ENCODE assay signal across 10 cellular contexts in genomic region chr5:102792705-102793104, GRCh38. TPM values are rescaled to one million over a fixed set of nuclear protein-coding genes. Genes with fewer than 3 reads are reported as not detected.
DNase-seq lines count a peak whose midpoint lies in the region; ATAC-seq, FAIRE-seq and TF ChIP-seq lines count a peak whose summit lies in the region.
"Had no signal": no experiment of that assay in that cellular context is flagged by ENCODE, and none has a peak within 500 bp of the region (broad histone marks: within the 10 kb centered on the region; RNA-seq: fewer than 3 reads in every experiment).

No MANE protein-coding gene starts in this region.

- H3K27me3 Mint-ChIP-seq in T-helper 17 cell: no peaks in the 10 kb centered on the region
- H3K27me3 Mint-ChIP-seq in naive thymus-derived CD8-positive, alpha-beta T cell: no peaks in the 10 kb centered on the region

- H3K4me1 Mint-ChIP-seq in T-helper 17 cell: peaks cover 7% of the 10 kb centered on the region
- H3K4me1 Mint-ChIP-seq in naive thymus-derived CD8-positive, alpha-beta T cell: peaks cover 0 to 8% (median 3%) of the 10 kb centered on the region in 4 donors

- H3K9me3 ChIP-seq in T-helper 17 cell (ENCODE audit: control insufficient read depth, low read length, poor library complexity, severe bottlenecking): no peaks in the 10 kb centered on the region
- H3K9me3 ChIP-seq in keratinocyte (ENCODE audit: control insufficient read depth, low read depth, low read length): no peaks in the 10 kb centered on the region
- H3K9me3 ChIP-seq: gastrocnemius medialis had no signal

- no peak for DNase-seq in D721Med (ENCODE audit: insufficient read length, low spot score)
- DNase-seq in T-helper 17 cell: no peak
- DNase-seq in keratinocyte (ENCODE audit: low read depth, low spot score): no peak
- no peak for DNase-seq in stimulated activated CD4-positive, alpha-beta T cell treated with anti-CD3 and anti-CD28 coated beads, Interleukin-4, amount 100 ng/mL, for 24 hours
- DNase-seq in naive thymus-derived CD8-positive, alpha-beta T cell: no peak
- DNase-seq: gastrocnemius medialis had no signal

- H3K27ac Mint-ChIP-seq in T-helper 17 cell: no peak overlapping the region
- H3K27ac Mint-ChIP-seq in naive thymus-derived CD8-positive, alpha-beta T cell: no peak overlapping the region

- H3K4me3 Mint-ChIP-seq in T-helper 17 cell: no peak overlapping the region
- no peak overlapping the region for H3K4me3 Mint-ChIP-seq in naive thymus-derived CD8-positive, alpha-beta T cell

- no peak overlapping the region for H2AFZ ChIP-seq in keratinocyte (ENCODE audit: control insufficient read depth, low read length)

- H3K9me1 ChIP-seq in keratinocyte (ENCODE audit: control insufficient read depth, extremely low read depth, insufficient read depth, low read length): peaks cover 3% of the 10 kb centered on the region

- peaks cover 11% of the 10 kb centered on the region for H3K79me2 ChIP-seq in keratinocyte (ENCODE audit: control insufficient read depth, insufficient read depth, low read length)

- H3K4me3 ChIP-seq in keratinocyte (ENCODE audit: control insufficient read depth in 2 of 3, extremely low read depth in 1 of 3, insufficient read depth in 2 of 3, low read depth in 1 of 3, low read length in 3 of 3): no peak overlapping the region
- H3K4me3 ChIP-seq: gastrocnemius medialis had no signal

- peaks cover 3% of the 10 kb centered on the region for H3K4me1 ChIP-seq in keratinocyte (ENCODE audit: control insufficient read depth, extremely low read depth, insufficient read depth, low read length)

- H3K36me3 ChIP-seq in keratinocyte (ENCODE audit: control insufficient read depth in 2 of 2, extremely low read depth in 1 of 2, insufficient read depth in 2 of 2, low read length in 2 of 2): no peaks in the 10 kb centered on the region
- H3K36me3 ChIP-seq: gastrocnemius medialis had no signal

- TF ChIP-seq CTCF in D721Med (IDR thresholded peaks at IDR 0.05; ENCODE audit: insufficient read depth, missing control alignments): peak; percentile 21
- TF ChIP-seq CTCF in keratinocyte (optimal IDR thresholded peaks at IDR 0.05 in 1 of 3, IDR thresholded peaks at IDR 0.05 in 1 of 3, conservative IDR thresholded peaks at IDR 0.05 in 1 of 3; ENCODE audit: extremely low read depth in 1 of 3, insufficient read depth in 2 of 3, low read length in 3 of 3): peak; percentile 26 to 36 (median 32)

- H3K27ac ChIP-seq in keratinocyte (ENCODE audit: control insufficient read depth, insufficient read depth, low read length): no peak overlapping the region

- peaks cover 3% of the 10 kb centered on the region for H4K20me1 ChIP-seq in keratinocyte (ENCODE audit: control insufficient read depth, extremely low read depth, insufficient read depth, low read length)

- H3K36me3 Mint-ChIP-seq in T-helper 17 cell (ENCODE audit: low read depth): peaks cover 3% of the 10 kb centered on the region
- H3K36me3 Mint-ChIP-seq in naive thymus-derived CD8-positive, alpha-beta T cell: peaks cover 0 to 2% (median 0%) of the 10 kb centered on the region in 3 donors

- dilution Hi-C loops in keratinocyte (cut with MboI; ENCODE audit: extremely low pct_ligation_motif_present, low sequenced_read_pairs): no loop called here

- H3K9ac ChIP-seq in keratinocyte (ENCODE audit: control insufficient read depth, extremely low read depth, insufficient read depth, low read length): no peak overlapping the region

- no peak overlapping the region for H3K4me2 ChIP-seq in keratinocyte (ENCODE audit: control insufficient read depth, extremely low read depth, insufficient read depth, low read depth, low read length)

- peak; percentile 64 for FAIRE-seq in D721Med (lab: Jason Lieb, UNC)
- no peak for FAIRE-seq in keratinocyte (lab: Jason Lieb, UNC)
- FAIRE-seq: RCC 7860 had no signal

- POLR2A ChIA-PET in naive thymus-derived CD8-positive, alpha-beta T cell (lab: Charles Lee): no interaction called here

- H3K9me3 Mint-ChIP-seq in naive thymus-derived CD8-positive, alpha-beta T cell: no peaks in the 10 kb centered on the region

- ATAC-seq in HG02885 (IDR thresholded peaks at IDR 0.05; ENCODE audit: poor library complexity, unreplicated experiment): peak; percentile 60
- ATAC-seq in T-helper 17 cell: peak; percentile 37
- no peak for ATAC-seq in HG02840 (IDR thresholded peaks at IDR 0.05; ENCODE audit: low FRiP score, unreplicated experiment)
- ATAC-seq in naive thymus-derived CD8-positive, alpha-beta T cell: no peak
- ATAC-seq in GM21528 (IDR thresholded peaks at IDR 0.05; ENCODE audit: low FRiP score, unreplicated experiment): no peak
- ATAC-seq: gastrocnemius medialis had no signal

- no peaks in the 10 kb centered on the region for H3K27me3 ChIP-seq in keratinocyte (ENCODE audit: control insufficient read depth, extremely low read depth, insufficient read depth, low read length)
- H3K27me3 ChIP-seq: gastrocnemius medialis had no signal

RNA-seq across cellular contexts. Expression of gene PAM, which starts 37.6 kb away (rescaled TPM):
- total RNA-seq in T-helper 17 cell: 10 to 100 TPM; 23.5 to 34.3 TPM
- polyA plus RNA-seq in keratinocyte: 105 to 192 TPM (median 149 TPM) in 3 replicates
- 96.9 TPM for polyA plus RNA-seq in keratinocyte (2011; ENCODE audit: low read depth)
- 73.8 and 136 TPM in 2 replicates for polyA plus RNA-seq in keratinocyte (2011; cell fraction: cytosol; rRNA removed)
- polyA plus RNA-seq in keratinocyte (2011; cell fraction: nucleus; rRNA removed): 229 and 277 TPM in 2 replicates
- 82.4 and 84.4 TPM in 2 replicates for polyA plus RNA-seq in keratinocyte (2012; ENCODE audit: low replicate concordance)
- 47.6 to 157 TPM (median 127 TPM) in 3 replicates for polyA minus RNA-seq in keratinocyte
- polyA minus RNA-seq in keratinocyte (2011; cell fraction: cytosol; rRNA and poly(A)+ RNA removed): 104 TPM
- 257 and 400 TPM in 2 replicates for polyA minus RNA-seq in keratinocyte (2011; cell fraction: nucleus; rRNA and poly(A)+ RNA removed)
- total RNA-seq in naive thymus-derived CD8-positive, alpha-beta T cell: 10 to 100 TPM in 1 of 2 experiments, 1 to 10 TPM in 1; 9.7 to 10.1 TPM
- polyA plus RNA-seq in naive thymus-derived CD8-positive, alpha-beta T cell: 10 to 100 TPM in 1 of 3 donors, 1 to 10 TPM in 2; 8.0 to 15.9 (median 8.1) TPM

Comparison
In these comparisons a context has a peak if more than half of its experiments do, and no peak if none do; other contexts are left out.
1. ATAC-seq: peak in HG02885 (single experiment) and T-helper 17 cell (single experiment); none in HG02840 (single experiment), naive thymus-derived CD8-positive, alpha-beta T cell (0 of 2) and GM21528 (single experiment).